21 cellular contexts compared by ENCODE assay signal in the genomic region with DNA sequence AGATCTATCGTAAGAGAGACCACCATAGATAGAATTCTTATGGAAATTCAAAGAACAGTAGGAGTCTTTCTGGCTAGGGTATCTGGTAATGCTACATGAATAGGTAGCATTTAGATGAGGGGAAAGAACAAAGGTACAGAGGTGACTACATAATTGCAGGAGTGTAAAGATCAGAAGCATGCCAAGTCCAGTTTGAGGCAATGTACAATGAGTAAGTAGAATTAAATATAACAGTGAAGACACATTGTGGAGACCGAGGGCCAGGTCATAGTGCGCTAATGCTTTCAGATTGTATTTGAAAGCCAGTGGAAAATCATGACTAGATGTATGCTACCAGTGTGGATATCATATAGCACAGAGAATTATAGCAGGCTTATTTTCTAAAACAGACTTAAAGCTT.
"Had no signal": no experiment of that assay in that cellular context is flagged by ENCODE, and none has a peak within 500 bp of the region (broad histone marks: within the 10 kb centered on the region; RNA-seq: fewer than 3 reads in every experiment).

No MANE protein-coding gene starts in this region.

- H3K4me3 ChIP-seq: coronary artery, dorsolateral prefrontal cortex, esophagus muscularis mucosa, gastroesophageal sphincter, heart left ventricle, hepatocyte, left lung, lower lobe of right lung had no signal

- H3K9me3 ChIP-seq: esophagus muscularis mucosa, gastroesophageal sphincter, heart left ventricle, left lung, lower lobe of right lung had no signal

- H3K4me1 Mint-ChIP-seq: immature natural killer cell, naive B cell had no signal

- H3K4me1 ChIP-seq: esophagus muscularis mucosa, foreskin keratinocyte, gastroesophageal sphincter, heart left ventricle, left lung, lower lobe of right lung had no signal

- H3K36me3 ChIP-seq: esophagus muscularis mucosa, gastroesophageal sphincter, heart left ventricle, left lung, lower lobe of right lung had no signal

- H3K27me3 Mint-ChIP-seq: naive B cell had no signal

- DNase-seq: dermis blood vessel endothelial cell; dorsolateral prefrontal cortex; effector CD4-positive, alpha-beta T cell; effector memory CD4-positive, alpha-beta T cell; foreskin keratinocyte; heart left ventricle; hypothalamus; immature natural killer cell; islet precursor cell; kidney; kidney glomerular epithelial cell; left lung; left ventricle myocardium superior; lower lobe of right lung; mesendoderm; midbrain; naive B cell had no signal

- H3K27ac ChIP-seq: coronary artery, dorsolateral prefrontal cortex, esophagus muscularis mucosa, foreskin keratinocyte, gastroesophageal sphincter, heart left ventricle, hepatocyte, left lung, lower lobe of right lung had no signal

- H2AFZ ChIP-seq: hepatocyte had no signal

- H3K79me2 ChIP-seq: hepatocyte had no signal

- H3K27me3 ChIP-seq: esophagus muscularis mucosa, foreskin keratinocyte, gastroesophageal sphincter, heart left ventricle, hepatocyte, left lung had no signal

- H3K27ac Mint-ChIP-seq: immature natural killer cell, naive B cell had no signal

- H3K4me2 ChIP-seq: hepatocyte had no signal

- H3K4me3 Mint-ChIP-seq: immature natural killer cell, naive B cell had no signal

- ATAC-seq: foreskin keratinocyte, gastroesophageal sphincter, heart left ventricle, left lung, left ventricle myocardium superior, lower lobe of right lung had no signal

- H3K36me3 Mint-ChIP-seq: immature natural killer cell, naive B cell had no signal
